ENCODE assay signal across 1 cellular context in genomic region chr6:36227379-36228344, GRCh38.
TF ChIP-seq lines count a peak whose summit lies in the region.

No MANE protein-coding gene starts in this region.

TF ChIP-seq in endothelial cell of umbilical vein, 7 proteins besides CTCF, POLR2A, EP300 and RAD21 (continued from another document):
- TF ChIP-seq MYC (IDR thresholded peaks at IDR 0.05; ENCODE audit: low read depth, low read length), result no peak
- TF ChIP-seq JUN (IDR thresholded peaks at IDR 0.05; ENCODE audit: borderline replicate concordance, insufficient read depth, insufficient read length, low read depth), result no peak
- no peak for TF ChIP-seq EZH2 (IDR thresholded peaks at IDR 0.05; ENCODE audit: borderline replicate concordance, low read depth, low read length, severe bottlenecking)
- TF ChIP-seq GATA2 (IDR thresholded peaks at IDR 0.05; ENCODE audit: insufficient read depth, insufficient read length, low read depth, low read length), result no peak
- no peak for TF ChIP-seq POLR2AphosphoS5 (IDR thresholded peaks at IDR 0.05; ENCODE audit: insufficient read depth, low read depth, low read length)
